10 cellular contexts compared by ENCODE assay signal in the genomic region with DNA sequence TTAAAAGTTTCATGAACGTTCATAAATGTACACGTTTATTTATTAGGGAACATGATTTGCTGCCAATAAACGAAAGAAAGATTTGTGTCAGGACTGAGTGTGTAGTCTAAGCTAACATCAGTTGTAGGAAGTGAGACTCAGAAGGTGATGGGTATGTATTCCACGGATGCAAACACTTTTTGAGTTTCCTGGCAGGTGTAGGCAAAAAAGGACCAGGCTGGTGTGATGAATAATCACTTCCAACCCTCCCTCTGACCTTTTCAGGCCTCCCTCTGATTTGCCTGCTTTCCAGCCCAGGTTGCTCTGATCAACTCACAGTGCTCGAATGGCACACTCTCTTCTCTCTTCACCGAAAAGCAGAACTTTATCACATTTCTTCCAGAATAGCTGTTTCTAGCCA. TPM values are rescaled to one million over a fixed set of nuclear protein-coding genes. Genes with fewer than 3 reads are reported as not detected.
DNase-seq lines count a peak whose midpoint lies in the region; ATAC-seq, FAIRE-seq and TF ChIP-seq lines count a peak whose summit lies in the region.
"Had no signal": no experiment of that assay in that cellular context is flagged by ENCODE, and none has a peak within 500 bp of the region (broad histone marks: within the 10 kb centered on the region; RNA-seq: fewer than 3 reads in every experiment).

No MANE protein-coding gene starts in this region.

- H3K9me3 Mint-ChIP-seq in HFFc6: no peaks in the 10 kb centered on the region

- H3K4me1 Mint-ChIP-seq in HFFc6 (ENCODE audit: low read depth): peaks cover 28% of the 10 kb centered on the region

- ATAC-seq in GM19372 (IDR thresholded peaks at IDR 0.05; ENCODE audit: low read depth, unreplicated experiment): peak; percentile 69
- ATAC-seq in HG02763 (IDR thresholded peaks at IDR 0.05; ENCODE audit: unreplicated experiment): peak; percentile 68
- peak; percentile 48 for ATAC-seq in HG03558 (IDR thresholded peaks at IDR 0.05; ENCODE audit: extremely low read depth, unreplicated experiment)
- ATAC-seq: HCT116 had no signal

- no peaks in the 10 kb centered on the region for H3K36me3 ChIP-seq in effector memory CD4-positive, alpha-beta T cell (ENCODE audit: control insufficient read depth, insufficient read depth, low read length)

- no peak for FAIRE-seq in RCC 7860 (lab: Jason Lieb, UNC)

- peaks cover 21% of the 10 kb centered on the region; the same call in 1 of the 2 replicates for H3K36me3 Mint-ChIP-seq in HFFc6 (ENCODE audit: low read depth)

- H3K4me1 ChIP-seq in effector memory CD4-positive, alpha-beta T cell (ENCODE audit: control insufficient read depth, insufficient read depth, low read length, poor library complexity, severe bottlenecking): no peaks in the 10 kb centered on the region

- H3K9me3 ChIP-seq in effector memory CD4-positive, alpha-beta T cell (ENCODE audit: control insufficient read depth, low read length): no peaks in the 10 kb centered on the region

- no peaks in the 10 kb centered on the region for H3K27me3 Mint-ChIP-seq in HFFc6 (ENCODE audit: insufficient read depth)

- no peaks in the 10 kb centered on the region for H3K27me3 ChIP-seq in effector memory CD4-positive, alpha-beta T cell (replicated peaks; ENCODE audit: control insufficient read depth, insufficient read depth, low read length, poor library complexity, severe bottlenecking)

- H3K27ac ChIP-seq in effector memory CD4-positive, alpha-beta T cell (ENCODE audit: insufficient read depth, low read length, poor library complexity, severe bottlenecking): no peak overlapping the region

- H3K27ac Mint-ChIP-seq in HFFc6: no peak overlapping the region

- no peak for TF ChIP-seq CTCF in HFFc6 (IDR thresholded peaks at IDR 0.05)

- no peak overlapping the region for H3K4me3 ChIP-seq in effector memory CD4-positive, alpha-beta T cell (ENCODE audit: insufficient read depth, low read depth, low read length, poor library complexity, severe bottlenecking)

- DNase-seq in effector memory CD4-positive, alpha-beta T cell: no peak
- DNase-seq in RCC 7860 (ENCODE audit: low spot score) (no peak), HFFc6 (no peak)
- no peak for DNase-seq in activated CD4-positive, CD25-positive, alpha-beta regulatory T cell treated with anti-CD3 and anti-CD28 coated beads, Interleukin-2, amount 50 U/mL, for 72 hours
- DNase-seq: DMS79, OCI-M1 had no signal

- H3K4me3 Mint-ChIP-seq in HFFc6: no peak overlapping the region

RNA-seq across cellular contexts. Expression of gene BASP1, which starts 51.8 kb away (rescaled TPM):
- 100 to 1,000 TPM; 101 to 158 (median 151) TPM for total RNA-seq in HFFc6 (2021; fragmentation: NEBNext Ultra II Directional; extraction: Animal tissue kit (Norgen Biotek cat#: 25700))
